8 cellular contexts compared by ENCODE assay signal in genomic region chr7:120941064-120941463, GRCh38. TPM values are rescaled to one million over a fixed set of nuclear protein-coding genes. Genes with fewer than 3 reads are reported as not detected.
DNase-seq lines count a peak whose midpoint lies in the region; ATAC-seq and TF ChIP-seq lines count a peak whose summit lies in the region.

No MANE protein-coding gene starts in this region.

- H3K4me3 ChIP-seq in DOHH2 (ENCODE audit: low read length) (no peak overlapping the region), RWPE2 (ENCODE audit: severe bottlenecking) (no peak overlapping the region)

- no peaks in the 10 kb centered on the region for H4K20me1 ChIP-seq in DOHH2 (ENCODE audit: control insufficient read depth, insufficient read depth, low read depth, low read length)

- H3K9me3 ChIP-seq in DOHH2 (ENCODE audit: control insufficient read depth, insufficient read depth, low read length) = no peaks in the 10 kb centered on the region
- no peaks in the 10 kb centered on the region for H3K9me3 ChIP-seq in RWPE2 (ENCODE audit: severe bottlenecking)

- H3K9me2 ChIP-seq in DOHH2 (replicated peaks; ENCODE audit: control insufficient read depth, low read length) = no peaks in the 10 kb centered on the region

- H3K36me3 ChIP-seq in DOHH2 (ENCODE audit: control insufficient read depth, low read length) (no peaks in the 10 kb centered on the region), RWPE2 (ENCODE audit: low read depth) (no peaks in the 10 kb centered on the region)

- H3K27me3 ChIP-seq in DOHH2 (ENCODE audit: control insufficient read depth, low read length) (0 out of 2 replicates have a peak, but pooled peaks cover 2% of the 10 kb centered on the region), RWPE2 (ENCODE audit: insufficient read depth, poor library complexity, severe bottlenecking) (no peaks in the 10 kb centered on the region)

- H3K4me2 ChIP-seq in DOHH2 (ENCODE audit: low read length) = no peak overlapping the region

- H3K4me1 ChIP-seq in DOHH2 (ENCODE audit: control insufficient read depth, low read length) (no peaks in the 10 kb centered on the region), RWPE2 (ENCODE audit: insufficient read depth, poor library complexity, severe bottlenecking) (no peaks in the 10 kb centered on the region)

- peaks cover 3% of the 10 kb centered on the region; the same call in 1 of the 2 replicates for H3F3A ChIP-seq in DOHH2 (ENCODE audit: control insufficient read depth, insufficient read depth)

- ATAC-seq in HG02623 (IDR thresholded peaks at IDR 0.05; ENCODE audit: unreplicated experiment) = peak; percentile 52
- 0 out of 3 replicates have a peak, but pooled peaks have one; percentile 54 for ATAC-seq in RWPE2 (ENCODE audit: low read depth)
- no peak for ATAC-seq in HG03571 (IDR thresholded peaks at IDR 0.05; ENCODE audit: unreplicated experiment)
- no peak for ATAC-seq in GM21526 (IDR thresholded peaks at IDR 0.05; ENCODE audit: low FRiP score, unreplicated experiment)

- TF ChIP-seq CTCF in DOHH2 (IDR thresholded peaks at IDR 0.05; ENCODE audit: low read depth, low read length, poor library complexity, severe bottlenecking) = peak; percentile 53
- peak; percentile 58 for TF ChIP-seq CTCF in RWPE2 (IDR thresholded peaks at IDR 0.05; ENCODE audit: poor library complexity, severe bottlenecking)

- H3K79me2 ChIP-seq in DOHH2 (ENCODE audit: control insufficient read depth, low read length) = no peaks in the 10 kb centered on the region

- H3K27ac ChIP-seq in DOHH2 (ENCODE audit: low read depth, low read length) (no peak overlapping the region), RWPE2 (ENCODE audit: poor library complexity, severe bottlenecking) (no peak overlapping the region)

- no peak for DNase-seq in RWPE2 (ENCODE audit: low spot score)
- DNase-seq in lung microvascular endothelial cell (ENCODE audit: low read depth in 2 of 2) = peak; percentile 36 to 65
- no peak for DNase-seq in activated T-cell treated with anti-CD3 and anti-CD28 coated beads, Interleukin-2, amount 50 U/mL, for 1 hour
- DNase-seq in hypothalamus (lab: John Stamatoyannopoulos, UW) = no peak

RNA-seq across cellular contexts. Expression of gene ING3, which starts 9.5 kb away (rescaled TPM):
- total RNA-seq in lung microvascular endothelial cell = 13.9 and 24.2 TPM in 2 replicates

RNA-seq across cellular contexts. Expression of gene CPED1, which starts 47.4 kb away (rescaled TPM):
- 0.20 and 0.87 TPM in 2 replicates for total RNA-seq in lung microvascular endothelial cell

Comparison
In these comparisons a context has a peak if more than half of its experiments do, and no peak if none do; other contexts are left out.
1. ATAC-seq: peak in HG02623 (single experiment) and RWPE2 (single experiment); none in HG03571 (single experiment) and GM21526 (single experiment).
2. DNase-seq: peak in lung microvascular endothelial cell (2 of 2); none in RWPE2 (single experiment), activated T-cell treated with anti-CD3 and anti-CD28 coated beads, Interleukin-2, amount 50 U/mL, for 1 hour (single experiment) and hypothalamus (0 of 51).